22 cellular contexts compared by ENCODE assay signal in genomic region chr17:60110586-60110985, GRCh38. TPM values are rescaled to one million over a fixed set of nuclear protein-coding genes. Genes with fewer than 3 reads are reported as not detected.
DNase-seq lines count a peak whose midpoint lies in the region; ATAC-seq and TF ChIP-seq lines count a peak whose summit lies in the region.
"Had no signal": no experiment of that assay in that cellular context is flagged by ENCODE, and none has a peak within 500 bp of the region (broad histone marks: within the 10 kb centered on the region; RNA-seq: fewer than 3 reads in every experiment).

No MANE protein-coding gene starts in this region.

- no peak overlapping the region for H3K27ac Mint-ChIP-seq in activated CD8-positive, alpha-beta T cell treated with anti-CD3 and anti-CD28 coated beads, Interleukin-2, amount 10 ng/mL, durations not matched to agents 7 days and 5 days
- H3K27ac Mint-ChIP-seq in activated CD8-positive, alpha-beta T cell treated with anti-CD3 and anti-CD28 coated beads for 36 hours = no peak overlapping the region
- peak overlapping the region; percentile 47 for H3K27ac Mint-ChIP-seq in stimulated activated memory B cell treated with anti-CD40 and anti-IgM and Interleukin-4, amounts not matched to agents 10 μg/mL and 1 μg/mL and 100 μg/mL, for 72 hours
- H3K27ac Mint-ChIP-seq: CD14-positive monocyte; CD4-positive, alpha-beta memory T cell; GM23338 had no signal

- POLR2A ChIA-PET in activated CD8-positive, alpha-beta T cell treated with anti-CD3 and anti-CD28 coated beads, Interleukin-2, amount 10 ng/mL, durations not matched to agents 7 days and 5 days (lab: Charles Lee) = no interaction called here
- POLR2A ChIA-PET in activated CD8-positive, alpha-beta T cell treated with anti-CD3 and anti-CD28 coated beads for 36 hours (lab: Charles Lee) = no interaction called here

- no peak for ATAC-seq in activated CD8-positive, alpha-beta T cell treated with anti-CD3 and anti-CD28 coated beads, Interleukin-2, amount 10 ng/mL, durations not matched to agents 7 days and 5 days
- no peak for ATAC-seq in activated CD8-positive, alpha-beta T cell treated with anti-CD3 and anti-CD28 coated beads for 36 hours
- no peak for ATAC-seq in stimulated activated memory B cell treated with anti-CD40 and anti-IgM and Interleukin-4, amounts not matched to agents 10 μg/mL and 1 μg/mL and 100 μg/mL, for 72 hours
- ATAC-seq in GM21423 (IDR thresholded peaks at IDR 0.05; ENCODE audit: unreplicated experiment) = no peak
- ATAC-seq: GM23338 had no signal

- H3K9me3 ChIP-seq in Karpas-422 (ENCODE audit: low read length) (no peaks in the 10 kb centered on the region), smooth muscle cell (replicated peaks; ENCODE audit: low read depth) (no peaks in the 10 kb centered on the region), thyroid gland (no peaks in the 10 kb centered on the region)
- H3K9me3 ChIP-seq: BLaER1 had no signal

- H3K36me3 ChIP-seq in Karpas-422 (ENCODE audit: insufficient read depth, low read length) = no peaks in the 10 kb centered on the region
- H3K36me3 ChIP-seq in smooth muscle cell (ENCODE audit: low read depth) = no peaks in the 10 kb centered on the region
- no peaks in the 10 kb centered on the region for H3K36me3 ChIP-seq in thyroid gland
- H3K36me3 ChIP-seq: BLaER1 had no signal

- H3K79me2 ChIP-seq in Karpas-422 (ENCODE audit: low read length) (no peaks in the 10 kb centered on the region), smooth muscle cell (ENCODE audit: low read depth) (no peaks in the 10 kb centered on the region)

- H3K4me2 ChIP-seq in Karpas-422 (ENCODE audit: low read depth, low read length, poor library complexity, severe bottlenecking) (no peak overlapping the region), smooth muscle cell (no peak overlapping the region)
- H3K4me2 ChIP-seq: BLaER1, GM23338 had no signal

- WGBS in smooth muscle cell (ENCODE audit: low lambda C conversion rate) = 53% methylated on average over 3 of the region's 3 CpGs
- WGBS in thyroid gland, 2 donors = 60 to 69% methylated on average over 3 of the region's 3 CpGs

- H3K4me1 ChIP-seq in Karpas-422 (ENCODE audit: low read length) (peaks cover 16% of the 10 kb centered on the region), smooth muscle cell (ENCODE audit: low read depth) (no peaks in the 10 kb centered on the region), thyroid gland (no peaks in the 10 kb centered on the region)
- H3K4me1 ChIP-seq: BLaER1 had no signal

- no peak for TF ChIP-seq POLR2A in thyroid gland (IDR thresholded peaks at IDR 0.05)

- intact Hi-C loops in activated CD8-positive, alpha-beta T cell treated with anti-CD3 and anti-CD28 coated beads for 36 hours (cut with micrococcal nuclease) = no loop called here
- intact Hi-C loops in thyroid gland (cut with DNase I) = no loop called here

- peak; percentile 14 for DNase-seq in activated CD8-positive, alpha-beta T cell treated with anti-CD3 and anti-CD28 coated beads, Interleukin-2, amount 10 ng/mL, durations not matched to agents 7 days and 5 days
- DNase-seq in activated CD8-positive, alpha-beta T cell treated with anti-CD3 and anti-CD28 coated beads for 36 hours = no peak
- DNase-seq in Karpas-422 (peak; percentile 28), ecto neural progenitor cell (ENCODE audit: low spot score) (peak; percentile 10), smooth muscle cell (lab: John Stamatoyannopoulos, UW; ENCODE audit: unreplicated experiment) (no peak), thyroid gland (no peak)
- DNase-seq: 8988T; CD4-positive, alpha-beta memory T cell; DMS53; DND-41; EL; HCEC 1CT had no signal

- H4K20me1 ChIP-seq in Karpas-422 (ENCODE audit: insufficient read depth, low read depth, low read length) (no peaks in the 10 kb centered on the region), smooth muscle cell (ENCODE audit: low read depth) (no peaks in the 10 kb centered on the region)
- H4K20me1 ChIP-seq: BLaER1 had no signal

- CTCF ChIA-PET in activated CD8-positive, alpha-beta T cell treated with anti-CD3 and anti-CD28 coated beads, Interleukin-2, amount 10 ng/mL, durations not matched to agents 7 days and 5 days (lab: Charles Lee) = no interaction called here
- CTCF ChIA-PET in activated CD8-positive, alpha-beta T cell treated with anti-CD3 and anti-CD28 coated beads for 36 hours (lab: Charles Lee) = interaction anchor here (1.1 kb wide), 1 partner anchor 528 kb away, joined by 3 read pairs; no protein-coding TSS in a partner anchor

- H3K27me3 ChIP-seq in Karpas-422 (ENCODE audit: low read length) (no peaks in the 10 kb centered on the region), smooth muscle cell (ENCODE audit: low read depth) (peaks cover 10% of the 10 kb centered on the region), thyroid gland (no peaks in the 10 kb centered on the region)
- H3K27me3 ChIP-seq: BLaER1 had no signal

- H2AFZ ChIP-seq in Karpas-422 (ENCODE audit: low read length) (no peak overlapping the region), smooth muscle cell (ENCODE audit: low read depth) (no peak overlapping the region)
- H2AFZ ChIP-seq: GM23338 had no signal

- no peaks in the 10 kb centered on the region for H3K36me3 Mint-ChIP-seq in activated CD8-positive, alpha-beta T cell treated with anti-CD3 and anti-CD28 coated beads, Interleukin-2, amount 10 ng/mL, durations not matched to agents 7 days and 5 days (ENCODE audit: low read depth)
- H3K36me3 Mint-ChIP-seq in activated CD8-positive, alpha-beta T cell treated with anti-CD3 and anti-CD28 coated beads for 36 hours (ENCODE audit: low read depth) = no peaks in the 10 kb centered on the region
- no peaks in the 10 kb centered on the region for H3K36me3 Mint-ChIP-seq in stimulated activated memory B cell treated with anti-CD40 and anti-IgM and Interleukin-4, amounts not matched to agents 10 μg/mL and 1 μg/mL and 100 μg/mL, for 72 hours
- H3K36me3 Mint-ChIP-seq: CD14-positive monocyte; CD4-positive, alpha-beta memory T cell had no signal

- no peaks in the 10 kb centered on the region for H3K9me3 Mint-ChIP-seq in activated CD8-positive, alpha-beta T cell treated with anti-CD3 and anti-CD28 coated beads, Interleukin-2, amount 10 ng/mL, durations not matched to agents 7 days and 5 days (ENCODE audit: insufficient read depth)
- H3K9me3 Mint-ChIP-seq in activated CD8-positive, alpha-beta T cell treated with anti-CD3 and anti-CD28 coated beads for 36 hours = no peaks in the 10 kb centered on the region
- no peaks in the 10 kb centered on the region for H3K9me3 Mint-ChIP-seq in stimulated activated memory B cell treated with anti-CD40 and anti-IgM and Interleukin-4, amounts not matched to agents 10 μg/mL and 1 μg/mL and 100 μg/mL, for 72 hours
- H3K9me3 Mint-ChIP-seq: CD14-positive monocyte; CD4-positive, alpha-beta memory T cell; GM23338 had no signal

- no peak for TF ChIP-seq CTCF in activated CD8-positive, alpha-beta T cell treated with anti-CD3 and anti-CD28 coated beads for 36 hours (IDR thresholded peaks at IDR 0.05)
- TF ChIP-seq CTCF in smooth muscle cell (IDR thresholded peaks at IDR 0.05; ENCODE audit: borderline replicate concordance, insufficient read depth, poor library complexity, severe bottlenecking) (no peak), thyroid gland (IDR thresholded peaks at IDR 0.05) (no peak)

- no peaks in the 10 kb centered on the region for H3F3A ChIP-seq in smooth muscle cell (ENCODE audit: low read depth)

- peaks cover 19% of the 10 kb centered on the region for H3K27me3 Mint-ChIP-seq in activated CD8-positive, alpha-beta T cell treated with anti-CD3 and anti-CD28 coated beads, Interleukin-2, amount 10 ng/mL, durations not matched to agents 7 days and 5 days (ENCODE audit: low read depth)
- H3K27me3 Mint-ChIP-seq in activated CD8-positive, alpha-beta T cell treated with anti-CD3 and anti-CD28 coated beads for 36 hours = peaks cover 12% of the 10 kb centered on the region
- no peaks in the 10 kb centered on the region for H3K27me3 Mint-ChIP-seq in stimulated activated memory B cell treated with anti-CD40 and anti-IgM and Interleukin-4, amounts not matched to agents 10 μg/mL and 1 μg/mL and 100 μg/mL, for 72 hours

- H3K9ac ChIP-seq in Karpas-422 (ENCODE audit: low read length) (no peak overlapping the region), smooth muscle cell (ENCODE audit: low read depth) (no peak overlapping the region)
- H3K9ac ChIP-seq: BLaER1 had no signal

- H3K4me3 Mint-ChIP-seq in activated CD8-positive, alpha-beta T cell treated with anti-CD3 and anti-CD28 coated beads, Interleukin-2, amount 10 ng/mL, durations not matched to agents 7 days and 5 days = no peak overlapping the region
- H3K4me3 Mint-ChIP-seq in activated CD8-positive, alpha-beta T cell treated with anti-CD3 and anti-CD28 coated beads for 36 hours = no peak overlapping the region
- no peak overlapping the region for H3K4me3 Mint-ChIP-seq in stimulated activated memory B cell treated with anti-CD40 and anti-IgM and Interleukin-4, amounts not matched to agents 10 μg/mL and 1 μg/mL and 100 μg/mL, for 72 hours
- H3K4me3 Mint-ChIP-seq: CD14-positive monocyte; CD4-positive, alpha-beta memory T cell; GM23338 had no signal

- H3K27ac ChIP-seq in Karpas-422 (ENCODE audit: low read length) (no peak overlapping the region), smooth muscle cell (ENCODE audit: low read depth) (no peak overlapping the region), thyroid gland (no peak overlapping the region)
- H3K27ac ChIP-seq: BLaER1, HL-60 had no signal

- no peaks in the 10 kb centered on the region for H3K9me2 ChIP-seq in Karpas-422 (replicated peaks; ENCODE audit: insufficient read depth, low read length)

- H3K4me3 ChIP-seq in Karpas-422 (ENCODE audit: low read length) = no peak overlapping the region
- H3K4me3 ChIP-seq in smooth muscle cell = no peak overlapping the region
- H3K4me3 ChIP-seq in thyroid gland (replicated peaks in 1 of 3) = no peak overlapping the region
- H3K4me3 ChIP-seq: BLaER1, GM23338 had no signal

- peaks cover 6% of the 10 kb centered on the region for H3K4me1 Mint-ChIP-seq in activated CD8-positive, alpha-beta T cell treated with anti-CD3 and anti-CD28 coated beads, Interleukin-2, amount 10 ng/mL, durations not matched to agents 7 days and 5 days (ENCODE audit: low read depth)
- H3K4me1 Mint-ChIP-seq in activated CD8-positive, alpha-beta T cell treated with anti-CD3 and anti-CD28 coated beads for 36 hours (ENCODE audit: low read depth) = peaks cover 6% of the 10 kb centered on the region
- H3K4me1 Mint-ChIP-seq in stimulated activated memory B cell treated with anti-CD40 and anti-IgM and Interleukin-4, amounts not matched to agents 10 μg/mL and 1 μg/mL and 100 μg/mL, for 72 hours = peaks cover 22% of the 10 kb centered on the region
- H3K4me1 Mint-ChIP-seq: CD4-positive, alpha-beta memory T cell; GM23338 had no signal

RNA-seq across cellular contexts. Expression of gene HEATR6, which starts 31.9 kb away (rescaled TPM):
- 10 to 100 TPM; 18.3 to 20.1 TPM for total RNA-seq in activated CD8-positive, alpha-beta T cell treated with anti-CD3 and anti-CD28 coated beads, Interleukin-2, amount 10 ng/mL, durations not matched to agents 7 days and 5 days
- total RNA-seq in activated CD8-positive, alpha-beta T cell treated with anti-CD3 and anti-CD28 coated beads for 36 hours = 10 to 100 TPM; 27.7 to 29.0 TPM
- 12.3 and 12.7 TPM in 2 replicates for total RNA-seq in Karpas-422 (2014; rRNA removed; shearing (Covaris generic); ENCODE audit: low replicate concordance)
- total RNA-seq in smooth muscle cell = 21.9 and 22.8 TPM in 2 replicates
- polyA plus RNA-seq in smooth muscle cell = 14.4 and 14.7 TPM in 2 replicates
- 10 to 100 TPM; 12.3 to 26.2 (median 19.9) TPM for total RNA-seq in thyroid gland

RNA-seq across cellular contexts. Expression of gene CA4, which starts 39.2 kb away (rescaled TPM):
- not detected for total RNA-seq in activated CD8-positive, alpha-beta T cell treated with anti-CD3 and anti-CD28 coated beads, Interleukin-2, amount 10 ng/mL, durations not matched to agents 7 days and 5 days
- not detected for total RNA-seq in activated CD8-positive, alpha-beta T cell treated with anti-CD3 and anti-CD28 coated beads for 36 hours
- not detected in 2 replicates for total RNA-seq in Karpas-422 (2014; rRNA removed; shearing (Covaris generic); ENCODE audit: low replicate concordance)
- total RNA-seq in smooth muscle cell (not detected in 2 replicates), thyroid gland (10 to 100 TPM; 22.7 to 56.5 (median 26.3) TPM)
- polyA plus RNA-seq in smooth muscle cell = 0.87 TPM in 1 of 2 replicates, not detected in the other
- total RNA-seq: A673; CD4-positive, alpha-beta memory T cell; G401; HT1080 had no signal
- polyA plus RNA-seq: AG04450; CD14-positive monocyte; CD4-positive, alpha-beta memory T cell had no signal

Comparison
In these comparisons a context has a peak if more than half of its experiments do, and no peak if none do; other contexts are left out.
1. DNase-seq: peak in activated CD8-positive, alpha-beta T cell treated with anti-CD3 and anti-CD28 coated beads, Interleukin-2, amount 10 ng/mL, durations not matched to agents 7 days and 5 days (single experiment), Karpas-422 (single experiment) and ecto neural progenitor cell (single experiment); none in activated CD8-positive, alpha-beta T cell treated with anti-CD3 and anti-CD28 coated beads for 36 hours (single experiment), smooth muscle cell (single experiment) and thyroid gland (0 of 2).
2. RNA of gene CA4, which starts 39.2 kb away (total RNA-seq): 22.7 to 56.5 TPM in thyroid gland; not detected in activated CD8-positive, alpha-beta T cell treated with anti-CD3 and anti-CD28 coated beads, Interleukin-2, amount 10 ng/mL, durations not matched to agents 7 days and 5 days, not detected in activated CD8-positive, alpha-beta T cell treated with anti-CD3 and anti-CD28 coated beads for 36 hours, not detected in Karpas-422 and not detected in smooth muscle cell; every median in the first group is over 10 times any median in the second.